ENCODE assay signal across 8 cellular contexts in the genomic region with DNA sequence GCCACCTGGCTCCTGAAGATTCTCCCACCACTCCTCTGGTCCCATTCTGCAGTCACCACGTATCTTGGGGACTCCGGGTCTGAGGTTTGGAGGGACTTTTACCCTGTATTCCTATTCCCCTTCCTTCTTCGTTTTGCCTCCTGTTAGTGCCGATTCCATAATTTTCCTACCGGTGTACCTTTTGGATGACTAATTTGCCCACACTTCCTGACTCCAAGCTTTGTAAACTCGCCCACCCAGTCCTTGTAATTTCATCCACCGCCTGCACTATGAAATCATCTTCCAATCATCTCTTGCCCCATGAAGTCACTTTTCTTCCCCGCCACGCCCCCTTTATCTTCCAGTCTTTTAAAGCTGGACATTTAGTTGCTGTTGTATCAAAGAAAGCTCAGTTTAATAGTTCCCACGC. TPM values are rescaled to one million over a fixed set of nuclear protein-coding genes. Genes with fewer than 3 reads are reported as not detected.
A peak's percentile ranks its signal among the peaks of the same experiment; 100 is the strongest.
DNase-seq lines count a peak whose midpoint lies in the region; ATAC-seq and TF ChIP-seq lines count a peak whose summit lies in the region.

No MANE protein-coding gene starts in this region.

- no peaks in the 10 kb centered on the region for H3K27me3 Mint-ChIP-seq in stimulated activated naive B cell treated with anti-CD40 and anti-IgM and Interleukin-4, amounts not matched to agents 10 μg/mL and 1 μg/mL and 100 μg/mL, for 72 hours

- DNase-seq in PC-3 (peak; percentile 75), brain microvascular endothelial cell (peak; percentile 83), kidney tubule cell (ENCODE audit: low spot score) (peak; percentile 85)
- no peak for DNase-seq in stimulated activated naive B cell treated with anti-CD40 and anti-IgM and Interleukin-4, amounts not matched to agents 10 μg/mL and 1 μg/mL and 100 μg/mL, for 72 hours
- no peak for DNase-seq in activated CD4-positive, CD25-positive, alpha-beta regulatory T cell treated with anti-CD3 and anti-CD28 coated beads, Interleukin-2, amount 50 U/mL, for 72 hours

- H3K27ac ChIP-seq in BLaER1 (peak overlapping the region; percentile 98), PC-3 (ENCODE audit: low read length) (peak overlapping the region; percentile 75), brain microvascular endothelial cell (peak overlapping the region; percentile 100)

- H3K4me1 ChIP-seq in BLaER1 (peaks cover 19% of the 10 kb centered on the region), PC-3 (ENCODE audit: insufficient read depth, low read length) (peaks cover 37% of the 10 kb centered on the region)

- peaks cover 19% of the 10 kb centered on the region for H3K36me3 ChIP-seq in BLaER1
- H3K36me3 ChIP-seq in PC-3 (ENCODE audit: low read depth, low read length), result peaks cover 19% of the 10 kb centered on the region
- peaks cover 7% of the 10 kb centered on the region for H3K36me3 ChIP-seq in brain microvascular endothelial cell (replicated peaks)

- peak overlapping the region; percentile 92 to 99 for H3K4me3 Mint-ChIP-seq in stimulated activated naive B cell treated with anti-CD40 and anti-IgM and Interleukin-4, amounts not matched to agents 10 μg/mL and 1 μg/mL and 100 μg/mL, for 72 hours

- H3K9me3 Mint-ChIP-seq in stimulated activated naive B cell treated with anti-CD40 and anti-IgM and Interleukin-4, amounts not matched to agents 10 μg/mL and 1 μg/mL and 100 μg/mL, for 72 hours, result no peaks in the 10 kb centered on the region

- BruUV-seq in PC-3 (replicated peaks; lab: Mats Ljungman, UMichigan), result TSS peak; percentile 45

- peaks cover 18 to 22% of the 10 kb centered on the region in 2 donors for H3K36me3 Mint-ChIP-seq in stimulated activated naive B cell treated with anti-CD40 and anti-IgM and Interleukin-4, amounts not matched to agents 10 μg/mL and 1 μg/mL and 100 μg/mL, for 72 hours

- TF ChIP-seq CTCF in PC-3 (conservative IDR thresholded peaks at IDR 0.05; ENCODE audit: low read depth, low read length), result no peak
- no peak for TF ChIP-seq CTCF in brain microvascular endothelial cell (IDR thresholded peaks at IDR 0.05; ENCODE audit: low read depth, low read length, missing control alignments)

- H3K4me1 Mint-ChIP-seq in stimulated activated naive B cell treated with anti-CD40 and anti-IgM and Interleukin-4, amounts not matched to agents 10 μg/mL and 1 μg/mL and 100 μg/mL, for 72 hours, result peaks cover 33 to 49% of the 10 kb centered on the region in 2 donors

- H3K9ac ChIP-seq in BLaER1, result peak overlapping the region; percentile 97
- peak overlapping the region; percentile 90 for H3K9ac ChIP-seq in PC-3 (ENCODE audit: low read length)

- POLR2A ChIA-PET in PC-3 (lab: Charles Lee; ENCODE audit: unreplicated experiment), result interaction anchor here (0.6 kb wide), 2 partner anchors 12 to 167 kb away, joined by 3 to 4 read pairs; no protein-coding TSS in a partner anchor

- H3K27me3 ChIP-seq in BLaER1, result no peaks in the 10 kb centered on the region
- no peaks in the 10 kb centered on the region for H3K27me3 ChIP-seq in PC-3 (ENCODE audit: low read length)
- H3K27me3 ChIP-seq in brain microvascular endothelial cell (replicated peaks), result no peaks in the 10 kb centered on the region

- H3K9me3 ChIP-seq in BLaER1 (no peaks in the 10 kb centered on the region), PC-3 (ENCODE audit: low read length) (no peaks in the 10 kb centered on the region)

- H3K4me3 ChIP-seq in BLaER1 (peak overlapping the region; percentile 92), PC-3 (ENCODE audit: low read length) (peak overlapping the region; percentile 89), brain microvascular endothelial cell (ENCODE audit: low read depth, low read length) (peak overlapping the region; percentile 94)

- no peaks in the 10 kb centered on the region for H3K9me2 ChIP-seq in PC-3 (replicated peaks; ENCODE audit: low read length)

- H3K4me2 ChIP-seq in BLaER1 (peak overlapping the region; percentile 82), PC-3 (ENCODE audit: low read length) (peak overlapping the region; percentile 92)

- peak overlapping the region; percentile 99 for H3K27ac Mint-ChIP-seq in stimulated activated naive B cell treated with anti-CD40 and anti-IgM and Interleukin-4, amounts not matched to agents 10 μg/mL and 1 μg/mL and 100 μg/mL, for 72 hours

- H4K20me1 ChIP-seq in BLaER1 (peaks cover 10% of the 10 kb centered on the region; the same call in 1 of the 2 replicates), PC-3 (ENCODE audit: low read length) (peaks cover 20% of the 10 kb centered on the region)

- no peaks in the 10 kb centered on the region for H3F3A ChIP-seq in PC-3 (ENCODE audit: low read length, unreplicated experiment)

- H2AFZ ChIP-seq in PC-3 (ENCODE audit: low read length), result peak overlapping the region; percentile 78

- CTCF ChIA-PET in PC-3 (lab: Charles Lee), result interaction anchor here (0.6 to 1.0 kb wide), 3 partner anchors 10 to 183 kb away, joined by 4 to 8 read pairs (median 4); a partner anchor contains a TSS

- intact Hi-C loops in PC-3 (cut with micrococcal nuclease), result no loop called here

- ATAC-seq in GM18867 (IDR thresholded peaks at IDR 0.05; ENCODE audit: unreplicated experiment) (peak; percentile 7), HG03175 (IDR thresholded peaks at IDR 0.05; ENCODE audit: unreplicated experiment) (peak; percentile 11), PC-3 (peak; percentile 55)
- ATAC-seq in stimulated activated naive B cell treated with anti-CD40 and anti-IgM and Interleukin-4, amounts not matched to agents 10 μg/mL and 1 μg/mL and 100 μg/mL, for 72 hours (replicated peaks), result no peak

- in situ Hi-C loops in brain microvascular endothelial cell (cut with HindIII; ENCODE audit: low pct_ligation_motif_present, low sequenced_read_pairs), result no loop called here

- H3K79me2 ChIP-seq in PC-3 (ENCODE audit: low read length), result peaks cover 59% of the 10 kb centered on the region

RNA-seq across cellular contexts. Expression of a gene that starts 0.6 kb away (rescaled TPM):
- 38.6 and 50.0 TPM in 2 replicates for total RNA-seq in PC-3 (2014; rRNA removed)

RNA-seq across cellular contexts. Expression of a gene that starts 12.5 kb away (rescaled TPM):
- total RNA-seq in PC-3 (2014; rRNA removed), result 37.8 and 46.7 TPM in 2 replicates

Comparison
In these comparisons a context has a peak if more than half of its experiments do, and no peak if none do; other contexts are left out.
1. ATAC-seq: peak in GM18867 (single experiment), HG03175 (single experiment) and PC-3 (single experiment); none in stimulated activated naive B cell treated with anti-CD40 and anti-IgM and Interleukin-4, amounts not matched to agents 10 μg/mL and 1 μg/mL and 100 μg/mL, for 72 hours (0 of 2).
2. DNase-seq: peak in PC-3 (single experiment), brain microvascular endothelial cell (single experiment) and kidney tubule cell (single experiment); none in stimulated activated naive B cell treated with anti-CD40 and anti-IgM and Interleukin-4, amounts not matched to agents 10 μg/mL and 1 μg/mL and 100 μg/mL, for 72 hours (single experiment) and activated CD4-positive, CD25-positive, alpha-beta regulatory T cell treated with anti-CD3 and anti-CD28 coated beads, Interleukin-2, amount 50 U/mL, for 72 hours (single experiment).
3. Peak in every context shown above with its lines, with median percentiles within 50 percentile points of each other: H3K27ac ChIP-seq and H3K4me3 ChIP-seq.